In the genomic region with DNA sequence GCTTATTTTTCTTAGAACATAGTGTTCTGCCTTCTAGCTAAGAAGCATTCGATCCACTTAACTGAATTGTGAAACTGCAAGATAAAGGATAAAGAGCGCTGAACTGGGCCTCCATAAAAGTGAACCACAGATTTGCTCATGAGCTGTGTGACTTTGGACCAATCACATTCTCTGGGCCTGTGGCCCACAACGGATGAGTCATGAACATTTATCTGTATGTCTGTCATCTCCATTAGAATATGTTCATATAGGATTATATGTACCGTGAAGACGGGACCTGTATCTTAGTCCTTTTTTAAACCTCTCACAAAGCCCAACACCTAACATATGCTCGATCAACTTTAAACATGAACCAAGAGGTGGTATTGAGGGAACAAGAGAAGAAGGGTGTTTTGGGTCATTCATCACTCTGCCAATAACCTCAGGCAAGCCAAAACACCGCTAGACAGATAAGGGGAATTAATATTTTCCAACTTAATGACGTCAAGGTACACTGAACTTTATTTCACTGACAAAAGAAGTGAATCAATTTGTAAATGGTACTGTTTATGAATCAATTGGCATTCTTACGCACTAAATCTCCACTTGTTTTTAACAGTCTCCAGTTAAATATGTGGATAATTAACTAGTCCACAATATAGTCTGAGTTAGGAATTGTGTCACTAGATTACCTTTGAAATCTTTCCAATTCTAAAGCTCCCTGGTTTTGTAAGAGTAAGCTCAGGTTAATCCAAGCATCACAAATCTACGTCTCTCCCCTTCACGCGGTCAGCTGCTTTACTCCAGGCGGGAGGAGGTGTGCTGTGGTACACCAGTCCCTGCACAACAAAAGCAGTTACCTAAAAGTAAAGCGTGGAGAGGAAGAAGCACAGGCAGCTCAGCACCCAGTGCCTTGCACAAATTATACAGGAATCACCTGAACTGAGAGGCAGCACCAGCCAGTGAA, we compare ENCODE assay signal across 8 cellular contexts. TPM values are rescaled to one million over a fixed set of nuclear protein-coding genes. Genes with fewer than 3 reads are reported as not detected.
A peak's percentile ranks its signal among the peaks of the same experiment; 100 is the strongest.
DNase-seq lines count a peak whose midpoint lies in the region; ATAC-seq, FAIRE-seq and TF ChIP-seq lines count a peak whose summit lies in the region.

No MANE protein-coding gene starts in this region.

- no peak for TF ChIP-seq POLR2A in heart left ventricle (IDR thresholded peaks at IDR 0.05)

- peaks cover 3 to 61% (median 49%) of the 10 kb centered on the region in 12 donors for H3K4me1 ChIP-seq in heart left ventricle

- DNase-seq in H7 (peak; percentile 29), RCC 7860 (ENCODE audit: low spot score) (peak; percentile 85), heart left ventricle (peak in 1 of 5 donors; percentile 58), retinal pigment epithelial cell (ENCODE audit: low read depth) (no peak)
- peak; percentile 83 for DNase-seq in activated effector memory CD4-positive, alpha-beta T cell treated with anti-CD3 and anti-CD28 coated beads, Interleukin-2, amount 50 U/mL, for 16 hours

- peaks cover 3% of the 10 kb centered on the region for H3K36me3 ChIP-seq in H7 (replicated peaks; ENCODE audit: control insufficient read depth, insufficient read depth, low read length)
- no peaks in the 10 kb centered on the region for H3K36me3 ChIP-seq in heart left ventricle

- 20 to 29% (median 24%) methylated on average over 14 of the region's 14 CpGs for WGBS in heart left ventricle, 4 donors

- H3K4me3 ChIP-seq in H7 (ENCODE audit: insufficient read depth, low read depth, low read length) (peak overlapping the region; percentile 93), heart left ventricle (peak overlapping the region; percentile 84 to 99 (median 94)), retinal pigment epithelial cell (ENCODE audit: low read length) (peak overlapping the region; percentile 80)

- ATAC-seq in heart left ventricle (peak in 1 of 4 donors; percentile 20), HG03280 (IDR thresholded peaks at IDR 0.05; ENCODE audit: unreplicated experiment) (no peak), GM18858 (IDR thresholded peaks at IDR 0.05; ENCODE audit: unreplicated experiment) (no peak), GM21447 (IDR thresholded peaks at IDR 0.05; ENCODE audit: unreplicated experiment) (no peak)

- intact Hi-C loops in heart left ventricle (cut with DNase I) = loop anchor here in 3 of 10 donors (2.0 to 10.0 kb wide), 2 partner anchors 19 to 183 kb away; partner anchors contain the start of genes ABITRAM (in 2 of the 3) and ELP1 (in 2 of the 3)

- H3K27me3 ChIP-seq in H7 (ENCODE audit: control insufficient read depth, insufficient read depth, low read length) = no peaks in the 10 kb centered on the region
- H3K27me3 ChIP-seq in heart left ventricle = no peaks in the 10 kb centered on the region

- TF ChIP-seq CTCF in heart left ventricle (IDR thresholded peaks at IDR 0.05) (no peak), retinal pigment epithelial cell (conservative IDR thresholded peaks at IDR 0.05; ENCODE audit: low read depth, low read length) (no peak)

- peak overlapping the region; percentile 82 to 98 (median 92) for H3K27ac ChIP-seq in heart left ventricle

- peak; percentile 91 for FAIRE-seq in RCC 7860 (lab: Jason Lieb, UNC)

- H3K9me3 ChIP-seq in heart left ventricle = no peaks in the 10 kb centered on the region

RNA-seq across cellular contexts. Expression of gene TMEM245, which starts 1.6 kb away (rescaled TPM):
- 30.4 and 46.2 TPM in 2 replicates for total RNA-seq in H7 (2014; rRNA removed; shearing (Covaris generic))
- 100 to 1,000 TPM in 5 of 9 donors, 10 to 100 TPM in 4; 84.4 to 174 (median 103) TPM for total RNA-seq in heart left ventricle
- polyA plus RNA-seq in heart left ventricle = 10 to 100 TPM; 16.7 to 79.7 TPM

RNA-seq across cellular contexts. Expression of gene FRRS1L, which starts 48.9 kb away (rescaled TPM):
- total RNA-seq in H7 (2014; rRNA removed; shearing (Covaris generic)) = 0.14 and 0.18 TPM in 2 replicates
- 1 to 10 TPM in 7 of 9 donors, under 1 TPM in 2; 0.42 to 2.5 (median 1.8) TPM for total RNA-seq in heart left ventricle
- under 1 TPM; 0.04 to 0.08 TPM for polyA plus RNA-seq in heart left ventricle
